In the genomic region with DNA sequence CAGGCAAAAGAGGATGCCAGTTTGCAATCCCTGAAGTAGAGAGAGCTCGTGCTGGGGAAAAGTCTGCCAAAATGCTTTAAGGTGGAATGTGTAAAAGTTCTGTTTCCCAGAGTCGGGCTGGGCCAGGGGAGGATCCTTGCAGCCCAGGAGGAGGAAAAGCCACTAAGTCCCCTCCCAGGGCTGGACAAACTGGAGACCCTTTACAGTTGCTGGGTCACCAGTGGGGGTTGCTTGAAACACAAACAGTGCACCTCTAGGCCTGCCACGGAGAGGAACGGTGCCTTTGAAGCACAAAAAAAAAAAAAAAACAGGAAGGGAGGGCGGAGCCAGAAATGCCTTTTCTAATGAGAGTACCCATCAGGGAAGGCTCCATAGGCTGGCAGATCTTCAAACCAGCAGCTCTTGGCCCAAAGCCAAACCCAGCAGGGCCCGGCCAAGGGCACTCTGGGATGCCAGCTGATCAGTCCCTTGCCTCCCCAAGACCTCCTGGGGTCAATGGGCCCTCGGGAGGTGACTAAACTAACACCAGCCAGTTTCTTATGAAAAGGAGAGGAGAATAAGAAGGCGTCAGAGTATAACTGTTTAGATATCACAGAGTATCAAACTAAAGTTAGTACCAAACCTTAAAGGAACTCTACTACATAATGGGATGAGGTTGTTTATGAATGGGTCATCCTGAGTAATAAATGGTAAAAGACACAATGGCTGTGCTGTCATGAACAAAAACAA, we compare ENCODE assay signal across 8 cellular contexts. TPM values are rescaled to one million over a fixed set of nuclear protein-coding genes. Genes with fewer than 3 reads are reported as not detected.
DNase-seq lines count a peak whose midpoint lies in the region; ATAC-seq, FAIRE-seq and TF ChIP-seq lines count a peak whose summit lies in the region.

No MANE protein-coding gene starts in this region.

- peak overlapping the region; percentile 92 for H3K4me3 Mint-ChIP-seq in activated T-helper 1 cell treated with anti-CD3 and anti-CD28 coated beads, Interleukin-12 subunit alpha, Interleukin-12 subunit beta, Interleukin-2, Interleukin-4 antibody, amounts not matched to agents 30 ng/mL and 10 ng/mL and 1 ng/mL, durations not matched to agents 14 hours and 24 hours and 36 hours
- peak overlapping the region; percentile 77 for H3K4me3 Mint-ChIP-seq in nephron progenitor cell

- intact Hi-C loops in activated T-helper 1 cell treated with anti-CD3 and anti-CD28 coated beads, Interleukin-12 subunit alpha, Interleukin-12 subunit beta, Interleukin-2, Interleukin-4 antibody, amounts not matched to agents 30 ng/mL and 10 ng/mL and 1 ng/mL, durations not matched to agents 14 hours and 24 hours and 36 hours (cut with micrococcal nuclease) = loop anchor here (1.0 to 5.0 kb wide), 7 partner anchors 10 to 206 kb away; a partner anchor contains a TSS

- no peak for FAIRE-seq in D721Med (lab: Jason Lieb, UNC)

- peaks cover 5% of the 10 kb centered on the region for H3K36me3 Mint-ChIP-seq in activated T-helper 1 cell treated with anti-CD3 and anti-CD28 coated beads, Interleukin-12 subunit alpha, Interleukin-12 subunit beta, Interleukin-2, Interleukin-4 antibody, amounts not matched to agents 30 ng/mL and 10 ng/mL and 1 ng/mL, durations not matched to agents 14 hours and 24 hours and 36 hours (ENCODE audit: low read depth)
- no peaks in the 10 kb centered on the region for H3K36me3 Mint-ChIP-seq in nephron progenitor cell (ENCODE audit: low read depth)

- H3K27ac Mint-ChIP-seq in activated T-helper 1 cell treated with anti-CD3 and anti-CD28 coated beads, Interleukin-12 subunit alpha, Interleukin-12 subunit beta, Interleukin-2, Interleukin-4 antibody, amounts not matched to agents 30 ng/mL and 10 ng/mL and 1 ng/mL, durations not matched to agents 14 hours and 24 hours and 36 hours = peak overlapping the region; percentile 97
- peak overlapping the region; percentile 98 for H3K27ac Mint-ChIP-seq in nephron progenitor cell

- peaks cover 40% of the 10 kb centered on the region for H3K4me1 Mint-ChIP-seq in activated T-helper 1 cell treated with anti-CD3 and anti-CD28 coated beads, Interleukin-12 subunit alpha, Interleukin-12 subunit beta, Interleukin-2, Interleukin-4 antibody, amounts not matched to agents 30 ng/mL and 10 ng/mL and 1 ng/mL, durations not matched to agents 14 hours and 24 hours and 36 hours (ENCODE audit: low read depth)
- peaks cover 45% of the 10 kb centered on the region for H3K4me1 Mint-ChIP-seq in nephron progenitor cell

- peak overlapping the region; percentile 8 to 46 for H3K4me3 ChIP-seq in foreskin fibroblast (ENCODE audit: low read depth in 1 of 2, low read length in 2 of 2)

- no peak for ATAC-seq in HG02623 (IDR thresholded peaks at IDR 0.05; ENCODE audit: unreplicated experiment)

- DNase-seq in DMS53 treated with DMSO at 0.1 percent for 48 hours (lab: John Stamatoyannopoulos, UW; ENCODE audit: unreplicated experiment) = peak; percentile 80
- peak; percentile 77 for DNase-seq in HK-2 (ENCODE audit: unreplicated experiment)
- DNase-seq in NOMO-1 treated with dmso at 0.1 percent for 144 hours (lab: John Stamatoyannopoulos, UW; ENCODE audit: unreplicated experiment) = peak; percentile 34
- DNase-seq in activated T-helper 1 cell treated with anti-CD3 and anti-CD28 coated beads, Interleukin-12 subunit alpha, Interleukin-12 subunit beta, Interleukin-2, Interleukin-4 antibody, amounts not matched to agents 30 ng/mL and 10 ng/mL and 1 ng/mL, durations not matched to agents 14 hours and 24 hours and 36 hours (ENCODE audit: low spot score) = peak; percentile 48
- peak; percentile 58 to 59 for DNase-seq in foreskin fibroblast
- no peak for DNase-seq in nephron progenitor cell
- DNase-seq in D721Med (ENCODE audit: insufficient read length, low spot score) = no peak

- TF ChIP-seq CTCF in foreskin fibroblast (IDR thresholded peaks at IDR 0.05; ENCODE audit: low read depth, low read length) (no peak), nephron progenitor cell (IDR thresholded peaks at IDR 0.05) (no peak), D721Med (IDR thresholded peaks at IDR 0.05; ENCODE audit: insufficient read depth, missing control alignments) (no peak)

- H3K27me3 Mint-ChIP-seq in activated T-helper 1 cell treated with anti-CD3 and anti-CD28 coated beads, Interleukin-12 subunit alpha, Interleukin-12 subunit beta, Interleukin-2, Interleukin-4 antibody, amounts not matched to agents 30 ng/mL and 10 ng/mL and 1 ng/mL, durations not matched to agents 14 hours and 24 hours and 36 hours (ENCODE audit: insufficient read depth) = peaks cover 1% of the 10 kb centered on the region
- peaks cover 6% of the 10 kb centered on the region for H3K27me3 Mint-ChIP-seq in nephron progenitor cell (ENCODE audit: low read depth, poor library complexity)

- no peaks in the 10 kb centered on the region for H3K9me3 Mint-ChIP-seq in activated T-helper 1 cell treated with anti-CD3 and anti-CD28 coated beads, Interleukin-12 subunit alpha, Interleukin-12 subunit beta, Interleukin-2, Interleukin-4 antibody, amounts not matched to agents 30 ng/mL and 10 ng/mL and 1 ng/mL, durations not matched to agents 14 hours and 24 hours and 36 hours
- peaks cover 3% of the 10 kb centered on the region for H3K9me3 Mint-ChIP-seq in nephron progenitor cell

RNA-seq across cellular contexts. Expression of a gene that starts 23.7 kb away (rescaled TPM):
- total RNA-seq in activated T-helper 1 cell treated with anti-CD3 and anti-CD28 coated beads, Interleukin-12 subunit alpha, Interleukin-12 subunit beta, Interleukin-2, Interleukin-4 antibody, amounts not matched to agents 30 ng/mL and 10 ng/mL and 1 ng/mL, durations not matched to agents 14 hours and 24 hours and 36 hours = 1,482 and 1,503 TPM in 2 replicates

Comparison
In these comparisons a context has a peak if more than half of its experiments do, and no peak if none do; other contexts are left out.
1. DNase-seq: peak in DMS53 treated with DMSO at 0.1 percent for 48 hours (single experiment), HK-2 (single experiment), NOMO-1 treated with dmso at 0.1 percent for 144 hours (single experiment), activated T-helper 1 cell treated with anti-CD3 and anti-CD28 coated beads, Interleukin-12 subunit alpha, Interleukin-12 subunit beta, Interleukin-2, Interleukin-4 antibody, amounts not matched to agents 30 ng/mL and 10 ng/mL and 1 ng/mL, durations not matched to agents 14 hours and 24 hours and 36 hours (single experiment) and foreskin fibroblast (2 of 2); none in nephron progenitor cell (single experiment) and D721Med (single experiment).